10 cellular contexts compared by ENCODE assay signal in the genomic region with DNA sequence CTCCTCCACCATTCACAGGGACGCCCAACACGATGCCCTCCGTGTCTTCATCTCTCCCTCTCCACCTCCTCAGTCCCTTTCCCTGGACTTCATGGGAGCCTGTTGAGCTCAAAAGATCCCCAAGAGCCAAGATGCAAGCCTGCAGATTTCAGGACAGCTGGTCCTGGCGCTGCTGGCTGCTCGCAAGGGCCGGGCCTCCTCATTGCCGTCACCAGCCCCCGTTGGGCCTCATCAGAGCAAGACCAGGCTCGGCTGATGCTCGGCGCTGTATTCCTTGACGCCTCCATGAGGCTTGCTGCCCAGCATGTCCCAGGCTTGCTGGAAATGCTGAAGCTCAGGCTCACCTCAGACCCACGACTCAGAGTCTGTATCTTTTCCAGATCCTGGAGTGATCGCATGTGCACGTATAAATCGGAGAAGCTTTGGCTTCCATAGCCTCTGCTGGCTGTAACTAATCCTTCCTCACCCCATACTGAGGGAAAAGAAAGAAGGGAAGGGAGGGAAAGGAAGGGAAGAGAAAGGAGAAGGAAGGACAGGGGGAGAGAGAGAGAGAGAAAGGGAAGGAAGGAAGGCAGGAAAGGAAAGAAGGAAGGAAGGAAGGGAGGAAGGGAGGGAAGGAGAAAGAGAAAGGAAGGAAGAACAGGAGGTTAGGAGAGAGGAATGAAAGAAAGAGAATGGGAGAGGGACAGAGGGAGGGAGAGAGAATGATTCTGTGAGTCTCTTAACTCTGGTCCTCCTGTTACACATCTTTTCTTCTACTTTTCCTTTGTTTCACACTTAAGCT.
DNase-seq lines count a peak whose midpoint lies in the region; ATAC-seq lines count a peak whose summit lies in the region.
"Had no signal": no experiment of that assay in that cellular context is flagged by ENCODE, and none has a peak within 500 bp of the region (broad histone marks: within the 10 kb centered on the region; RNA-seq: fewer than 3 reads in every experiment).

No MANE protein-coding gene starts in this region.

- no peak overlapping the region for H3K9ac ChIP-seq in skeletal muscle tissue (ENCODE audit: low read depth in 1 of 3, low read length in 3 of 3)

- H3K9me3 ChIP-seq in skeletal muscle tissue (ENCODE audit: control insufficient read depth in 3 of 3, low read length in 3 of 3): no peaks in the 10 kb centered on the region

- DNase-seq in NCI-H82 (lab: John Stamatoyannopoulos, UW): peak; percentile 11
- no peak for DNase-seq in NCI-H82 treated with DMSO at 0.1 percent for 48 hours (lab: John Stamatoyannopoulos, UW; ENCODE audit: unreplicated experiment)
- peak; percentile 44 for DNase-seq in SK-N-DZ (ENCODE audit: low spot score)
- DNase-seq in left ventricle myocardium superior: no peak
- no peak for DNase-seq in activated gamma-delta T cell treated with Interleukin-2 at 50 U/mL for 16 hours
- DNase-seq in dermis blood vessel endothelial cell: no peak
- no peak for DNase-seq in superior temporal gyrus (ENCODE audit: extremely low spot score)
- DNase-seq: 8988T; activated CD4-positive, alpha-beta T cell treated with anti-CD3 and anti-CD28 coated beads, Interleukin-2, amount 50 U/mL, for 48 hours had no signal

- peaks cover 3 to 7% (median 7%) of the 10 kb centered on the region in 3 donors for H3K4me1 ChIP-seq in skeletal muscle tissue (ENCODE audit: control insufficient read depth in 3 of 3, insufficient read depth in 3 of 3, low read length in 3 of 3)

- H3K4me3 ChIP-seq in skeletal muscle tissue (ENCODE audit: low read length in 3 of 3): no peak overlapping the region

- H3K36me3 ChIP-seq in skeletal muscle tissue (ENCODE audit: control insufficient read depth in 3 of 3, insufficient read depth in 3 of 3, low read length in 3 of 3): no peaks in the 10 kb centered on the region

- H3K27ac ChIP-seq in skeletal muscle tissue (ENCODE audit: low read depth, low read length): peak overlapping the region; percentile 59

- H3K27me3 ChIP-seq in skeletal muscle tissue (ENCODE audit: control insufficient read depth in 3 of 3, insufficient read depth in 3 of 3, low read length in 3 of 3): peaks cover 6 to 32% (median 24%) of the 10 kb centered on the region in 3 donors

- ATAC-seq in left ventricle myocardium superior: peak; percentile 14

- intact Hi-C loops in left ventricle myocardium superior (cut with micrococcal nuclease): loop anchor here (5.0 kb wide), 1 partner anchor 134 kb away; no protein-coding TSS in a partner anchor

Comparison
In these comparisons a context has a peak if more than half of its experiments do, and no peak if none do; other contexts are left out.
1. DNase-seq: peak in NCI-H82 (single experiment) and SK-N-DZ (single experiment); none in NCI-H82 treated with DMSO at 0.1 percent for 48 hours (single experiment), left ventricle myocardium superior (single experiment), activated gamma-delta T cell treated with Interleukin-2 at 50 U/mL for 16 hours (single experiment), dermis blood vessel endothelial cell (single experiment) and superior temporal gyrus (single experiment).